In genomic region chr1:55214903-55215193, GRCh38 we compare ENCODE assay signal across 8 cellular contexts. TPM values are rescaled to one million over a fixed set of nuclear protein-coding genes. Genes with fewer than 3 reads are reported as not detected.
DNase-seq lines count a peak whose midpoint lies in the region; ATAC-seq, FAIRE-seq and TF ChIP-seq lines count a peak whose summit lies in the region.

No MANE protein-coding gene starts in this region.

- H3K4me3 ChIP-seq in GM12864 (ENCODE audit: low read depth, low read length) (peak overlapping the region; percentile 98), pancreas (peak overlapping the region; percentile 59 to 95 (median 76))

- no peak for DNase-seq in GM12864 (ENCODE audit: low read depth)
- peak; percentile 52 for DNase-seq in HuH-7 (ENCODE audit: low spot score)
- peak in 1 of 2 donors; percentile 60 for DNase-seq in activated naive CD4-positive, alpha-beta T cell treated with anti-CD3 and anti-CD28 coated beads, Interleukin-2, amount 50 U/mL, for 72 hours (ENCODE audit: low spot score in 2 of 2)
- DNase-seq in cardiac septum (ENCODE audit: low spot score): peak; percentile 76
- peak in 5 of 6 donors; percentile 33 to 77 (median 51) for DNase-seq in pancreas
- DNase-seq in NK-92 treated with Interleukin-12 subunit alpha and Interleukin-12 subunit beta, amount 100 ng/mL, for 24 hours (lab: John Stamatoyannopoulos, UW): no peak
- DNase-seq in AML-193 (lab: John Stamatoyannopoulos, UW): no peak

- TF ChIP-seq CTCF in GM12864 (IDR thresholded peaks at IDR 0.05; ENCODE audit: low read depth, low read length, missing control alignments) (no peak), pancreas (IDR thresholded peaks at IDR 0.05) (no peak)

- intact Hi-C loops in cardiac septum (cut with DNase I): loop anchor here (1.0 to 5.0 kb wide), 4 partner anchors 35 to 73 kb away; no protein-coding TSS in a partner anchor
- intact Hi-C loops in pancreas (cut with DNase I): no loop called here

- H3K4me1 ChIP-seq in pancreas: peaks cover 18 to 40% (median 25%) of the 10 kb centered on the region in 3 donors

- no peak for FAIRE-seq in pancreas (lab: Jason Lieb, UNC)

- 0 to 1% methylated on average over 29 to 33 of the region's 33 CpGs for WGBS in pancreas, 2 donors

- peak; percentile 4 for ATAC-seq in GM21576 (IDR thresholded peaks at IDR 0.05; ENCODE audit: unreplicated experiment)
- ATAC-seq in activated naive CD4-positive, alpha-beta T cell treated with anti-CD3 and anti-CD28 coated beads, Interleukin-2, amount 50 U/mL, for 72 hours: peak; percentile 28 to 49
- ATAC-seq in pancreas: peak; percentile 7 to 54 (median 18)

- peaks cover 19 to 28% of the 10 kb centered on the region in 2 donors for H3K36me3 Mint-ChIP-seq in activated naive CD4-positive, alpha-beta T cell treated with anti-CD3 and anti-CD28 coated beads, Interleukin-2, amount 50 U/mL, for 72 hours

- no peaks in the 10 kb centered on the region for H3K9me3 Mint-ChIP-seq in activated naive CD4-positive, alpha-beta T cell treated with anti-CD3 and anti-CD28 coated beads, Interleukin-2, amount 50 U/mL, for 72 hours

- H3K36me3 ChIP-seq in pancreas: no peaks in the 10 kb centered on the region

- peak overlapping the region; percentile 75 to 96 (median 92) for H3K27ac ChIP-seq in pancreas

- H3K9me3 ChIP-seq in pancreas: no peaks in the 10 kb centered on the region

- H3K27ac Mint-ChIP-seq in activated naive CD4-positive, alpha-beta T cell treated with anti-CD3 and anti-CD28 coated beads, Interleukin-2, amount 50 U/mL, for 72 hours: peak overlapping the region in 1 of 2 donors; percentile 89

- no peaks in the 10 kb centered on the region for H3K27me3 ChIP-seq in pancreas

RNA-seq across cellular contexts. Expression of gene USP24, which starts 0.3 kb away (rescaled TPM):
- 10 to 100 TPM; 34.0 to 48.7 TPM for total RNA-seq in activated naive CD4-positive, alpha-beta T cell treated with anti-CD3 and anti-CD28 coated beads, Interleukin-2, amount 50 U/mL, for 72 hours
- 45.1 TPM for total RNA-seq in cardiac septum
- total RNA-seq in pancreas: 10 to 100 TPM; 12.2 to 26.8 (median 16.4) TPM
- 10 to 100 TPM in 1 of 2 donors, 1 to 10 TPM in 1; 7.5 to 13.3 TPM for polyA plus RNA-seq in pancreas

Comparison
In these comparisons a context has a peak if more than half of its experiments do, and no peak if none do; other contexts are left out.
1. DNase-seq: peak in HuH-7 (single experiment), cardiac septum (single experiment) and pancreas (5 of 6); none in GM12864 (single experiment), NK-92 treated with Interleukin-12 subunit alpha and Interleukin-12 subunit beta, amount 100 ng/mL, for 24 hours (single experiment) and AML-193 (0 of 2).
2. Peak in every context shown above with its lines, with median percentiles within 50 percentile points of each other: ATAC-seq.